18 cellular contexts compared by ENCODE assay signal in genomic region chr7:7122033-7122478, GRCh38.
DNase-seq lines count a peak whose midpoint lies in the region; ATAC-seq and FAIRE-seq lines count a peak whose summit lies in the region.
"Had no signal": no experiment of that assay in that cellular context is flagged by ENCODE, and none has a peak within 500 bp of the region (broad histone marks: within the 10 kb centered on the region; RNA-seq: fewer than 3 reads in every experiment).

No MANE protein-coding gene starts in this region.

- H3K9me3 Mint-ChIP-seq in activated CD4-positive, alpha-beta T cell treated with anti-CD3 and anti-CD28 coated beads, Interleukin-2, amount 10 ng/mL, durations not matched to agents 7 days and 5 days: peaks cover 2% of the 10 kb centered on the region
- H3K9me3 Mint-ChIP-seq: activated naive CD4-positive, alpha-beta T cell treated with anti-CD3 and anti-CD28 coated beads, Interleukin-2, amount 50 U/mL, for 24 hours; activated T-cell treated with anti-CD3 and anti-CD28 coated beads, Interleukin-2, amount 50 U/mL, for 4 hours; dendritic cell treated with granulocyte-macrophage colony-stimulating factor and Interleukin-4, amounts not matched to agents 40 ng/mL and 50 ng/mL, for 4 days had no signal

- peak; percentile 46 for FAIRE-seq in G401.6 (lab: Jason Lieb, UNC)
- FAIRE-seq: GM12878, TTC549 had no signal

- POLR2A ChIA-PET in activated CD4-positive, alpha-beta T cell treated with anti-CD3 and anti-CD28 coated beads, Interleukin-2, amount 10 ng/mL, durations not matched to agents 7 days and 5 days (lab: Charles Lee): no interaction called here

- peak; percentile 23 for DNase-seq in NOMO-1 treated with DMSO at 0.1 percent for 48 hours (lab: John Stamatoyannopoulos, UW; ENCODE audit: unreplicated experiment)
- peak; percentile 3 for DNase-seq in fibroblast of the conjunctiva (ENCODE audit: low read depth)
- DNase-seq in sciatic nerve (ENCODE audit: low spot score): no peak
- DNase-seq in T-helper 1 cell: no peak
- no peak for DNase-seq in activated CD4-positive, alpha-beta T cell treated with anti-CD3 and anti-CD28 coated beads for 1 hour
- no peak for DNase-seq in activated CD4-positive, alpha-beta T cell treated with anti-CD3 and anti-CD28 coated beads, Interleukin-2, amount 10 ng/mL, durations not matched to agents 7 days and 5 days
- DNase-seq: activated CD4-positive, alpha-beta T cell treated with anti-CD3 and anti-CD28 coated beads, Interleukin-2, amount 50 U/mL, for 4 hours; activated T-cell treated with anti-CD3 and anti-CD28 coated beads, Interleukin-2, amount 50 U/mL, for 4 hours; KBM-7; NCI-H1417; NCI-H748 treated with DMSO at 0.1 percent for 48 hours; psoas muscle had no signal

- no peaks in the 10 kb centered on the region for H3K4me1 Mint-ChIP-seq in activated CD4-positive, alpha-beta T cell treated with anti-CD3 and anti-CD28 coated beads, Interleukin-2, amount 10 ng/mL, durations not matched to agents 7 days and 5 days
- H3K4me1 Mint-ChIP-seq: activated naive CD4-positive, alpha-beta T cell treated with anti-CD3 and anti-CD28 coated beads, Interleukin-2, amount 50 U/mL, for 24 hours had no signal

- peak; percentile 97 for ATAC-seq in sciatic nerve
- ATAC-seq: activated T-cell treated with anti-CD3 and anti-CD28 coated beads, Interleukin-2, amount 50 U/mL, for 4 hours; GM12878 had no signal

- intact Hi-C loops in sciatic nerve (cut with DNase I): no loop called here

- no peaks in the 10 kb centered on the region for H3K36me3 Mint-ChIP-seq in activated CD4-positive, alpha-beta T cell treated with anti-CD3 and anti-CD28 coated beads, Interleukin-2, amount 10 ng/mL, durations not matched to agents 7 days and 5 days (ENCODE audit: low read depth)
- H3K36me3 Mint-ChIP-seq: activated naive CD4-positive, alpha-beta T cell treated with anti-CD3 and anti-CD28 coated beads, Interleukin-2, amount 50 U/mL, for 24 hours; mesothelial cell of epicardium had no signal

- no peak overlapping the region for H3K4me3 Mint-ChIP-seq in activated CD4-positive, alpha-beta T cell treated with anti-CD3 and anti-CD28 coated beads, Interleukin-2, amount 10 ng/mL, durations not matched to agents 7 days and 5 days
- H3K4me3 Mint-ChIP-seq: activated naive CD4-positive, alpha-beta T cell treated with anti-CD3 and anti-CD28 coated beads, Interleukin-2, amount 50 U/mL, for 24 hours; activated T-cell treated with anti-CD3 and anti-CD28 coated beads, Interleukin-2, amount 50 U/mL, for 4 hours; dendritic cell treated with granulocyte-macrophage colony-stimulating factor and Interleukin-4, amounts not matched to agents 40 ng/mL and 50 ng/mL, for 4 days; mesothelial cell of epicardium had no signal

- CTCF ChIA-PET in activated CD4-positive, alpha-beta T cell treated with anti-CD3 and anti-CD28 coated beads, Interleukin-2, amount 10 ng/mL, durations not matched to agents 7 days and 5 days (lab: Charles Lee): no interaction called here

- H3K27me3 Mint-ChIP-seq in activated CD4-positive, alpha-beta T cell treated with anti-CD3 and anti-CD28 coated beads, Interleukin-2, amount 10 ng/mL, durations not matched to agents 7 days and 5 days: no peaks in the 10 kb centered on the region
- H3K27me3 Mint-ChIP-seq: activated naive CD4-positive, alpha-beta T cell treated with anti-CD3 and anti-CD28 coated beads, Interleukin-2, amount 50 U/mL, for 24 hours; dendritic cell treated with granulocyte-macrophage colony-stimulating factor and Interleukin-4, amounts not matched to agents 40 ng/mL and 50 ng/mL, for 4 days had no signal

- H3K27ac Mint-ChIP-seq in activated CD4-positive, alpha-beta T cell treated with anti-CD3 and anti-CD28 coated beads, Interleukin-2, amount 10 ng/mL, durations not matched to agents 7 days and 5 days: no peak overlapping the region
- H3K27ac Mint-ChIP-seq: activated naive CD4-positive, alpha-beta T cell treated with anti-CD3 and anti-CD28 coated beads, Interleukin-2, amount 50 U/mL, for 24 hours; dendritic cell treated with granulocyte-macrophage colony-stimulating factor and Interleukin-4, amounts not matched to agents 40 ng/mL and 50 ng/mL, for 4 days; mesothelial cell of epicardium had no signal

Comparison
In these comparisons a context has a peak if more than half of its experiments do, and no peak if none do; other contexts are left out.
1. DNase-seq: peak in NOMO-1 treated with DMSO at 0.1 percent for 48 hours (single experiment) and fibroblast of the conjunctiva (single experiment); none in sciatic nerve (single experiment), T-helper 1 cell (0 of 5), activated CD4-positive, alpha-beta T cell treated with anti-CD3 and anti-CD28 coated beads for 1 hour (single experiment) and activated CD4-positive, alpha-beta T cell treated with anti-CD3 and anti-CD28 coated beads, Interleukin-2, amount 10 ng/mL, durations not matched to agents 7 days and 5 days (single experiment).